14 cellular contexts compared by ENCODE assay signal in genomic region chr10:46462276-46462675, GRCh38. TPM values are rescaled to one million over a fixed set of nuclear protein-coding genes. Genes with fewer than 3 reads are reported as not detected.
DNase-seq lines count a peak whose midpoint lies in the region; ATAC-seq, FAIRE-seq and TF ChIP-seq lines count a peak whose summit lies in the region.
"Not testable (repeated sequence)": the region's sequence is repeated elsewhere in the genome, so short reads cannot be mapped to it uniquely, and the experiment has no call there.
"Had no signal": no experiment of that assay in that cellular context is flagged by ENCODE, and none has a peak within 500 bp of the region (broad histone marks: within the 10 kb centered on the region; RNA-seq: fewer than 3 reads in every experiment).

No MANE protein-coding gene starts in this region.

- FAIRE-seq in A549 (lab: Jason Lieb, UNC) = not testable (repeated sequence)
- FAIRE-seq in bronchial epithelial cell (lab: Jason Lieb, UNC) (peak; percentile 86), keratinocyte (lab: Jason Lieb, UNC) (peak; percentile 13)

- dilution Hi-C loops in keratinocyte (cut with MboI; ENCODE audit: extremely low pct_ligation_motif_present, low sequenced_read_pairs) = not testable (repeated sequence)

- 91% methylated on average over 6 of the region's 10 CpGs for WGBS in A549 (ENCODE audit: missing lambda C conversion rate)
- 91 to 94% methylated on average over 6 of the region's 10 CpGs for WGBS in sigmoid colon, 2 donors

- H3K9me3 Mint-ChIP-seq in osteocyte (ENCODE audit: unreplicated experiment) = not testable (repeated sequence)

- not testable (repeated sequence) for H3K4me3 ChIP-seq in A549; bronchial epithelial cell (ENCODE audit: low read depth, low read length); keratinocyte (ENCODE audit: control insufficient read depth in 2 of 3, extremely low read depth in 1 of 3, insufficient read depth in 2 of 3, low read depth in 1 of 3, low read length in 3 of 3); sigmoid colon

- not testable (repeated sequence) for H3K27me3 Mint-ChIP-seq in osteocyte (ENCODE audit: unreplicated experiment)

- peak overlapping the region; percentile 22 to 57; a peak in 1 of 6 replicates for H3K27ac ChIP-seq in A549
- not testable (repeated sequence) for H3K27ac ChIP-seq in keratinocyte (ENCODE audit: control insufficient read depth, insufficient read depth, low read length); sigmoid colon

- H3K27me3 ChIP-seq in bronchial epithelial cell (ENCODE audit: control insufficient read depth, insufficient read depth, low read length); keratinocyte (ENCODE audit: control insufficient read depth, extremely low read depth, insufficient read depth, low read length); sigmoid colon: not testable (repeated sequence)

- H3K9me1 ChIP-seq in keratinocyte (ENCODE audit: control insufficient read depth, extremely low read depth, insufficient read depth, low read length) = not testable (repeated sequence)

- POLR2A ChIA-PET in A549 (lab: Yijun Ruan, JAX) = not testable (repeated sequence)

- H3K9me3 ChIP-seq in A549; keratinocyte (ENCODE audit: control insufficient read depth, low read depth, low read length); sigmoid colon: not testable (repeated sequence)

- not testable (repeated sequence) for TF ChIP-seq POLR2A in A549 (IDR thresholded peaks at IDR 0.05; ENCODE audit: low read length); sigmoid colon (IDR thresholded peaks at IDR 0.05)

- H3K4me1 ChIP-seq in A549; keratinocyte (ENCODE audit: control insufficient read depth, extremely low read depth, insufficient read depth, low read length); sigmoid colon: not testable (repeated sequence)

- H3K27ac Mint-ChIP-seq in osteocyte (ENCODE audit: unreplicated experiment) = not testable (repeated sequence)

- not testable (repeated sequence) for TF ChIP-seq CTCF in A549 (IDR thresholded peaks at IDR 0.05); bronchial epithelial cell (IDR thresholded peaks at IDR 0.05; ENCODE audit: insufficient read depth, low read length, severe bottlenecking); keratinocyte (optimal IDR thresholded peaks at IDR 0.05 in 1 of 3, IDR thresholded peaks at IDR 0.05 in 1 of 3, conservative IDR thresholded peaks at IDR 0.05 in 1 of 3; ENCODE audit: extremely low read depth in 1 of 3, insufficient read depth in 2 of 3, low read length in 3 of 3); osteocyte (IDR thresholded peaks at IDR 0.05); sigmoid colon (IDR thresholded peaks at IDR 0.05)

- not testable (repeated sequence) for ATAC-seq in A549, Right ventricle myocardium inferior

- H3K4me2 ChIP-seq in A549; keratinocyte (ENCODE audit: control insufficient read depth, extremely low read depth, insufficient read depth, low read depth, low read length): not testable (repeated sequence)

- CTCF ChIA-PET in A549 (lab: Yijun Ruan, JAX) = not testable (repeated sequence)

- H4K20me1 ChIP-seq in keratinocyte (ENCODE audit: control insufficient read depth, extremely low read depth, insufficient read depth, low read length) = not testable (repeated sequence)

- not testable (repeated sequence) for H3K9ac ChIP-seq in keratinocyte (ENCODE audit: control insufficient read depth, extremely low read depth, insufficient read depth, low read length)

- H3K36me3 ChIP-seq in bronchial epithelial cell (ENCODE audit: control insufficient read depth, insufficient read depth, low read length); keratinocyte (ENCODE audit: control insufficient read depth in 2 of 2, extremely low read depth in 1 of 2, insufficient read depth in 2 of 2, low read length in 2 of 2); sigmoid colon: not testable (repeated sequence)

- not testable (repeated sequence) for H3K79me2 ChIP-seq in keratinocyte (ENCODE audit: control insufficient read depth, insufficient read depth, low read length)

- intact Hi-C loops in Right ventricle myocardium inferior (cut with DNase I); sigmoid colon (cut with DNase I): not testable (repeated sequence)

- H3K36me3 Mint-ChIP-seq in osteocyte (ENCODE audit: unreplicated experiment) = not testable (repeated sequence)

- TF ChIP-seq RAD21 in A549 (conservative IDR thresholded peaks at IDR 0.05 in 1 of 2, IDR thresholded peaks at IDR 0.05 in 1 of 2) = not testable (repeated sequence)

- H3K4me3 Mint-ChIP-seq in osteocyte (ENCODE audit: unreplicated experiment) = not testable (repeated sequence)

- not testable (repeated sequence) for DNase-seq in A549 (ENCODE audit: low read depth in 1 of 2, low spot score in 1 of 2); bronchial epithelial cell (ENCODE audit: low read depth); keratinocyte (ENCODE audit: low read depth, low spot score)
- DNase-seq in Right ventricle myocardium inferior (ENCODE audit: missing footprints) = peak; percentile 21
- peak; percentile 73 for DNase-seq in osteocyte (ENCODE audit: extremely low spot score, unreplicated experiment)
- DNase-seq in sigmoid colon = peak; percentile 56

- not testable (repeated sequence) for H3K4me1 Mint-ChIP-seq in osteocyte (ENCODE audit: unreplicated experiment)

- not testable (repeated sequence) for H2AFZ ChIP-seq in keratinocyte (ENCODE audit: control insufficient read depth, low read length)

- not testable (repeated sequence) for TF ChIP-seq EP300 in A549 (IDR thresholded peaks at IDR 0.05); sigmoid colon (IDR thresholded peaks at IDR 0.05)

RNA-seq across cellular contexts. Expression of gene NPY4R, which starts 3.5 kb away (rescaled TPM):
- polyA plus RNA-seq in A549 (2011; rRNA removed) = 92.3 and 155 TPM in 2 replicates
- 184 and 202 TPM in 2 replicates for polyA plus RNA-seq in A549 (2012; cell fraction: cytosol; rRNA removed)
- polyA plus RNA-seq in A549 (2012; cell fraction: nucleus; rRNA removed) = 317 and 331 TPM in 2 replicates
- 71.6 to 79.6 TPM (median 76.1 TPM) in 3 replicates for polyA plus RNA-seq in A549 (2017; fragmentation: RNase III; extraction: RNeasy Plus Mini Kit Qiagen cat#74134 plus additional on column Dnase treatment)
- 433 and 504 TPM in 2 replicates for polyA minus RNA-seq in A549 (2011; rRNA and poly(A)+ RNA removed)
- not detected in 2 replicates for total RNA-seq in bronchial epithelial cell
- total RNA-seq in Right ventricle myocardium inferior = not detected
- polyA plus RNA-seq in keratinocyte = 0.37 to 1.4 TPM (median 0.80 TPM) in 3 replicates
- not detected for polyA plus RNA-seq in keratinocyte (2011; ENCODE audit: low read depth)
- 0.33 and 0.51 TPM in 2 replicates for polyA plus RNA-seq in keratinocyte (2011; cell fraction: cytosol; rRNA removed)
- polyA plus RNA-seq in keratinocyte (2011; cell fraction: nucleus; rRNA removed) = 2.7 and 4.0 TPM in 2 replicates
- polyA plus RNA-seq in keratinocyte (2012; ENCODE audit: low replicate concordance) = 0.19 and 0.37 TPM in 2 replicates
- 0.36 to 1.7 TPM (median 0.86 TPM) in 3 replicates for polyA minus RNA-seq in keratinocyte
- 2.1 TPM for polyA minus RNA-seq in keratinocyte (2011; cell fraction: cytosol; rRNA and poly(A)+ RNA removed)
- polyA minus RNA-seq in keratinocyte (2011; cell fraction: nucleus; rRNA and poly(A)+ RNA removed) = 1.5 and 1.7 TPM in 2 replicates
- not detected in 2 replicates for total RNA-seq in osteocyte
- 1 to 10 TPM; 1.5 to 6.6 (median 4.1) TPM for total RNA-seq in sigmoid colon
- 1 to 10 TPM in 2 of 3 donors, under 1 TPM in 1; 0.46 to 3.1 (median 2.4) TPM for polyA plus RNA-seq in sigmoid colon
- total RNA-seq: A673; CD4-positive, alpha-beta memory T cell; CD4-positive, CD25-positive, alpha-beta regulatory T cell; CD8-positive, alpha-beta memory T cell; Daoy; G401; GM12878 had no signal
- polyA plus RNA-seq: CD14-positive monocyte; CD4-positive, alpha-beta memory T cell; CD4-positive, CD25-positive, alpha-beta regulatory T cell; CD8-positive, alpha-beta memory T cell; GM12878 had no signal
